8 cellular contexts compared by ENCODE assay signal in the genomic region with DNA sequence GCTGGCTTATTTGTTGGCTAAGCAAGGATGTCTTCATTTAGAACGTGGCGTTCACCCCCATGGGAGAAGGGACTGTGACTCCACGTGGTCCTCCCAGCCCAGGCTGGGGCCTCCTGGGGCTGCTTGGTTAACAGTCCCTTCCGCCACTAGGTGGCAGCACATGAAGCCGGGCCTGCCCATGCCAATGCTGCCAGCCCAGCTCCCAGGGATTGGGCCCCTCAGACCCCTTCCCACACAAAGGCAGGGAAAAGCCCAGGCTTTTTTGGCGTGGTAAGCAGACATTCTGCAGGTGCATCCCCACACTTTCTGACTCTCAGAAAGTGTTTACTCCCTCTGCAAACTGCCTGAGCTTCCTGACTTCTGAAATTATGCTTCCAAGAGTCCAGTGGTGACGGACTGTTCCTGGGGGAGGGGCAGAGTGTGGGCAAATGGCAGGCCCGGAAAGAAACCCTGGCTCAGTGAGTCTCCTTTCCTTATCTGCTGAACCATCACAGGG. TPM values are rescaled to one million over a fixed set of nuclear protein-coding genes. Genes with fewer than 3 reads are reported as not detected.
DNase-seq lines count a peak whose midpoint lies in the region; ATAC-seq and TF ChIP-seq lines count a peak whose summit lies in the region.

No MANE protein-coding gene starts in this region.

- peaks cover 3 to 34% of the 10 kb centered on the region in 2 donors for H3K36me3 ChIP-seq in lung (ENCODE audit: control insufficient read depth in 2 of 2, insufficient read depth in 2 of 2, low read length in 2 of 2)

- 12 to 16% methylated on average over 8 of the region's 8 CpGs for WGBS in lung, 2 donors

- no peak overlapping the region for H3K27ac ChIP-seq in lung (ENCODE audit: low read depth in 1 of 2, low read length in 1 of 2)

- DNase-seq in SIG-M5 treated with dmso at 0.1 percent for 504 hours (lab: John Stamatoyannopoulos, UW; ENCODE audit: unreplicated experiment) (peak; percentile 40), SIG-M5 (lab: John Stamatoyannopoulos, UW) (no peak), NCI-H446 (lab: John Stamatoyannopoulos, UW) (peak; percentile 73 to 89), dermis blood vessel endothelial cell (peak; percentile 83), lung (ENCODE audit: low spot score) (peak; percentile 85)
- DNase-seq in activated CD4-positive, alpha-beta T cell treated with anti-CD3 and anti-CD28 coated beads, Interleukin-2, amount 50 U/mL, for 4 hours = peak; percentile 81 to 84
- DNase-seq in stimulated activated CD8-positive, alpha-beta memory T cell treated with anti-CD3 and anti-CD28 coated beads, Interleukin-15, amount 100 ng/mL, for 1 hour (ENCODE audit: low read depth) = peak; percentile 77

- H3K4me1 ChIP-seq in lung (ENCODE audit: control insufficient read depth in 2 of 2, insufficient read depth in 2 of 2, low read length in 2 of 2) = peaks cover 8 to 19% of the 10 kb centered on the region in 2 donors

- no peaks in the 10 kb centered on the region for H3K9me3 ChIP-seq in lung (ENCODE audit: control insufficient read depth in 2 of 2, insufficient read depth in 1 of 2, low read length in 1 of 2)

- H3K27me3 ChIP-seq in lung (ENCODE audit: control insufficient read depth, insufficient read depth) = no peaks in the 10 kb centered on the region

- ATAC-seq in lung (ENCODE audit: insufficient read depth, low FRiP score) (no peak), HG03039 (IDR thresholded peaks at IDR 0.05; ENCODE audit: unreplicated experiment) (no peak)

- TF ChIP-seq CTCF in lung (IDR thresholded peaks at IDR 0.05; ENCODE audit: control extremely low read depth, extremely low read depth) = peak; percentile 73

- no peak overlapping the region for H3K4me3 ChIP-seq in lung

RNA-seq across cellular contexts. Expression of gene CBX6, which starts 3.1 kb away (rescaled TPM):
- total RNA-seq in dermis blood vessel endothelial cell (22.1 and 32.4 TPM in 2 replicates), lung (10 to 100 TPM; 14.6 to 79.2 TPM)
- polyA plus RNA-seq in lung = 10 to 100 TPM; 18.8 to 27.9 TPM

RNA-seq across cellular contexts. Expression of gene NPTXR, which starts 25.1 kb away (rescaled TPM):
- 0.34 and 0.84 TPM in 2 replicates for total RNA-seq in dermis blood vessel endothelial cell
- 1 to 10 TPM; 4.2 to 5.8 TPM for total RNA-seq in lung
- 1 to 10 TPM in 1 of 2 donors, under 1 TPM in 1; 0.98 to 1.5 TPM for polyA plus RNA-seq in lung
